ENCODE assay signal across 27 cellular contexts in genomic region chr13:96848275-96848674, GRCh38.
"Had no signal": no experiment of that assay in that cellular context is flagged by ENCODE, and none has a peak within 500 bp of the region (broad histone marks: within the 10 kb centered on the region; RNA-seq: fewer than 3 reads in every experiment).

No MANE protein-coding gene starts in this region.

- ATAC-seq: activated CD8-positive, alpha-beta T cell treated with anti-CD3 and anti-CD28 coated beads for 36 hours; activated naive CD8-positive, alpha-beta T cell treated with anti-CD3 and anti-CD28 coated beads, Interleukin-2, amount 50 U/mL, for 24 hours; activated T-cell treated with anti-CD3 and anti-CD28 coated beads, Interleukin-2, amount 50 U/mL, for 4 hours; gastroesophageal sphincter; left colon; psoas muscle; stimulated activated naive CD8-positive, alpha-beta T cell treated with anti-CD3 and anti-CD28 coated beads, Interleukin-15, Interleukin-2, amounts not matched to agents 100 U/mL and 50 U/mL, for 24 hours; T-helper 17 cell had no signal

- H3K4me1 ChIP-seq: breast epithelium, gastroesophageal sphincter, psoas muscle, spleen, vagina had no signal

- H3K4me3 ChIP-seq: breast epithelium, gastroesophageal sphincter, ovary, psoas muscle, spleen, thoracic aorta, upper lobe of left lung, vagina had no signal

- H3K9me3 ChIP-seq: gastroesophageal sphincter, psoas muscle, thoracic aorta, upper lobe of left lung, vagina had no signal

- H3K36me3 Mint-ChIP-seq: activated naive CD4-positive, alpha-beta T cell treated with anti-CD3 and anti-CD28 coated beads, Interleukin-2, amount 50 U/mL, for 24 hours; immature natural killer cell; mesothelial cell of epicardium; naive B cell had no signal

- DNase-seq: activated B cell treated with CpG ODN at 0.5 μM for 24 hours; activated CD4-positive, alpha-beta T cell treated with anti-CD3 and anti-CD28 coated beads, Interleukin-2, amount 50 U/mL, for 1 hour; activated CD8-positive, alpha-beta T cell treated with anti-CD3 and anti-CD28 coated beads for 36 hours; activated naive CD8-positive, alpha-beta T cell treated with anti-CD3 and anti-CD28 coated beads, Interleukin-2, amount 50 U/mL, for 24 hours; activated T-cell treated with anti-CD3 and anti-CD28 coated beads, Interleukin-2, amount 50 U/mL, for 4 hours; central memory CD4-positive, alpha-beta T cell; hippocampal formation; immature natural killer cell; kidney; left colon; naive B cell; nephron progenitor cell; ovary; psoas muscle; spleen; stimulated activated CD4-positive, alpha-beta T cell treated with anti-CD3 and anti-CD28 coated beads, Interleukin-2, amount 100 ng/mL, for 48 hours; stimulated activated naive CD8-positive, alpha-beta T cell treated with anti-CD3 and anti-CD28 coated beads, Interleukin-15, Interleukin-2, amounts not matched to agents 100 U/mL and 50 U/mL, for 24 hours; T-helper 17 cell; T1000; upper lobe of left lung had no signal

- H3K27me3 Mint-ChIP-seq: activated B cell treated with CpG ODN at 0.5 μM for 24 hours; activated CD8-positive, alpha-beta T cell treated with anti-CD3 and anti-CD28 coated beads for 36 hours; activated naive CD4-positive, alpha-beta T cell treated with anti-CD3 and anti-CD28 coated beads, Interleukin-2, amount 50 U/mL, for 24 hours; activated naive CD8-positive, alpha-beta T cell treated with anti-CD3 and anti-CD28 coated beads, Interleukin-2, amount 50 U/mL, for 24 hours; naive B cell; T-helper 17 cell had no signal

- H3K9me3 Mint-ChIP-seq: activated B cell treated with CpG ODN at 0.5 μM for 24 hours; activated CD8-positive, alpha-beta T cell treated with anti-CD3 and anti-CD28 coated beads for 36 hours; activated naive CD8-positive, alpha-beta T cell treated with anti-CD3 and anti-CD28 coated beads, Interleukin-2, amount 50 U/mL, for 24 hours; activated T-cell treated with anti-CD3 and anti-CD28 coated beads, Interleukin-2, amount 50 U/mL, for 4 hours had no signal

- H3K4me3 Mint-ChIP-seq: activated B cell treated with CpG ODN at 0.5 μM for 24 hours; activated CD8-positive, alpha-beta T cell treated with anti-CD3 and anti-CD28 coated beads for 36 hours; activated naive CD4-positive, alpha-beta T cell treated with anti-CD3 and anti-CD28 coated beads, Interleukin-2, amount 50 U/mL, for 24 hours; activated naive CD8-positive, alpha-beta T cell treated with anti-CD3 and anti-CD28 coated beads, Interleukin-2, amount 50 U/mL, for 24 hours; activated T-cell treated with anti-CD3 and anti-CD28 coated beads, Interleukin-2, amount 50 U/mL, for 4 hours; immature natural killer cell; mesothelial cell of epicardium; naive B cell; nephron progenitor cell; T-helper 17 cell had no signal

- H3K27ac ChIP-seq: breast epithelium, gastroesophageal sphincter, ovary, psoas muscle, spleen, thoracic aorta, upper lobe of left lung, vagina had no signal

- H3K27ac Mint-ChIP-seq: activated B cell treated with CpG ODN at 0.5 μM for 24 hours; activated CD8-positive, alpha-beta T cell treated with anti-CD3 and anti-CD28 coated beads for 36 hours; activated naive CD4-positive, alpha-beta T cell treated with anti-CD3 and anti-CD28 coated beads, Interleukin-2, amount 50 U/mL, for 24 hours; activated naive CD8-positive, alpha-beta T cell treated with anti-CD3 and anti-CD28 coated beads, Interleukin-2, amount 50 U/mL, for 24 hours; activated T-helper 2 cell treated with anti-CD3 and anti-CD28 coated beads, Interferon-gamma antibody, Interleukin-2, Interleukin-4, amounts not matched to agents 10 μg/mL and 5 μg/mL and 100 μg/mL, durations not matched to agents 14 hours and 24 hours and 36 hours; immature natural killer cell; mesothelial cell of epicardium; naive B cell; nephron progenitor cell; T-helper 17 cell had no signal

- H3K4me1 Mint-ChIP-seq: activated B cell treated with CpG ODN at 0.5 μM for 24 hours; activated naive CD4-positive, alpha-beta T cell treated with anti-CD3 and anti-CD28 coated beads, Interleukin-2, amount 50 U/mL, for 24 hours; activated naive CD8-positive, alpha-beta T cell treated with anti-CD3 and anti-CD28 coated beads, Interleukin-2, amount 50 U/mL, for 24 hours; immature natural killer cell; naive B cell; nephron progenitor cell; T-helper 17 cell had no signal

- H3K36me3 ChIP-seq: breast epithelium, gastroesophageal sphincter, ovary, spleen, thoracic aorta, upper lobe of left lung, vagina had no signal

- H3K27me3 ChIP-seq: breast epithelium, gastroesophageal sphincter, ovary, spleen, upper lobe of left lung, vagina had no signal
